ENCODE assay signal across 8 cellular contexts in the genomic region with DNA sequence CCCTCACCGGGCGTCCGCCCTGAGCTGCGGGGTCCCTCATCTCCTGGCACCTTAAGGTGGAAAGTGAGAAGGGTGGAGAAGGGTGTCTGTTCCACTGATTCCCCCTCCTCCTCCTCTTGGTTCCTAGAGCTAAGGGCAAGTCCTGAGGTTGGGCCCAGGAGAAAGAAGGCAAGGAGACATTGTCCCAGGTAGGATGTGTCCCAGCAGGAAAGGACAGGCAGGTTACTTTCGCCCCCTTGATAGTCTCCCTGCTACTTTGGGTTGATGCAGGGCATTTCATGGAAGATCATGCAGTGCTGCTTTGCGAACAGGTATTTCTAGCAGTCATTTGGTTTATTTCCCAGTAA. TPM values are rescaled to one million over a fixed set of nuclear protein-coding genes. Genes with fewer than 3 reads are reported as not detected.
DNase-seq lines count a peak whose midpoint lies in the region; ATAC-seq and TF ChIP-seq lines count a peak whose summit lies in the region.

No MANE protein-coding gene starts in this region.

- ATAC-seq in left colon (peak; percentile 45), HG02642 (IDR thresholded peaks at IDR 0.05; ENCODE audit: poor library complexity, unreplicated experiment) (no peak), HG02840 (IDR thresholded peaks at IDR 0.05; ENCODE audit: low FRiP score, unreplicated experiment) (no peak)
- ATAC-seq in activated CD8-positive, alpha-beta T cell treated with anti-CD3 and anti-CD28 coated beads for 36 hours, result no peak

- no peak overlapping the region for H3K27ac ChIP-seq in brain microvascular endothelial cell
- peak overlapping the region; percentile 97 for H3K27ac ChIP-seq in subcutaneous abdominal adipose tissue (ENCODE audit: low read depth, low read length)

- H3K4me1 Mint-ChIP-seq in activated CD8-positive, alpha-beta T cell treated with anti-CD3 and anti-CD28 coated beads for 36 hours (ENCODE audit: low read depth), result peaks cover 4% of the 10 kb centered on the region

- DNase-seq in HPDE6-E6E7 (ENCODE audit: extremely low spot score), result peak; percentile 13
- DNase-seq in brain microvascular endothelial cell, result no peak
- DNase-seq in left colon, result no peak
- no peak for DNase-seq in activated CD8-positive, alpha-beta T cell treated with anti-CD3 and anti-CD28 coated beads for 36 hours
- DNase-seq in NCI-H1417 treated with DMSO at 0.1 percent for 48 hours (lab: John Stamatoyannopoulos, UW), result no peak

- H3K4me3 Mint-ChIP-seq in activated CD8-positive, alpha-beta T cell treated with anti-CD3 and anti-CD28 coated beads for 36 hours, result no peak overlapping the region

- H3K36me3 Mint-ChIP-seq in activated CD8-positive, alpha-beta T cell treated with anti-CD3 and anti-CD28 coated beads for 36 hours (ENCODE audit: low read depth), result no peaks in the 10 kb centered on the region

- POLR2A ChIA-PET in activated CD8-positive, alpha-beta T cell treated with anti-CD3 and anti-CD28 coated beads for 36 hours (lab: Charles Lee), result interaction anchor here (1.2 kb wide), 1 partner anchor 33 kb away, joined by 3 read pairs; no protein-coding TSS in a partner anchor

- H3K27me3 ChIP-seq in brain microvascular endothelial cell (replicated peaks) (no peaks in the 10 kb centered on the region), subcutaneous abdominal adipose tissue (ENCODE audit: control insufficient read depth in 5 of 5, insufficient read depth in 4 of 5, low read length in 5 of 5) (peaks cover 0 to 5% (median 0%) of the 10 kb centered on the region in 5 donors)

- in situ Hi-C loops in brain microvascular endothelial cell (cut with HindIII; ENCODE audit: low pct_ligation_motif_present, low sequenced_read_pairs), result no loop called here

- H3K36me3 ChIP-seq in brain microvascular endothelial cell (replicated peaks) (no peaks in the 10 kb centered on the region), subcutaneous abdominal adipose tissue (ENCODE audit: control insufficient read depth in 5 of 5, insufficient read depth in 5 of 5, low read length in 5 of 5) (no peaks in the 10 kb centered on the region)

- no peak for TF ChIP-seq CTCF in brain microvascular endothelial cell (IDR thresholded peaks at IDR 0.05; ENCODE audit: low read depth, low read length, missing control alignments)
- no peak for TF ChIP-seq CTCF in activated CD8-positive, alpha-beta T cell treated with anti-CD3 and anti-CD28 coated beads for 36 hours (IDR thresholded peaks at IDR 0.05)

- CTCF ChIA-PET in activated CD8-positive, alpha-beta T cell treated with anti-CD3 and anti-CD28 coated beads for 36 hours (lab: Charles Lee), result interaction anchor here (0.9 to 2.1 kb wide), 11 partner anchors 12 to 306 kb away, joined by 3 to 8 read pairs (median 5); a partner anchor contains a TSS

- H3K27ac Mint-ChIP-seq in activated CD8-positive, alpha-beta T cell treated with anti-CD3 and anti-CD28 coated beads for 36 hours, result no peak overlapping the region

- H3K4me1 ChIP-seq in subcutaneous abdominal adipose tissue (ENCODE audit: control insufficient read depth in 5 of 5, insufficient read depth in 5 of 5, low read length in 5 of 5), result peaks cover 0 to 39% (median 22%) of the 10 kb centered on the region in 5 donors

- H3K9me3 ChIP-seq in subcutaneous abdominal adipose tissue (ENCODE audit: control insufficient read depth in 5 of 5, low read length in 5 of 5), result no peaks in the 10 kb centered on the region

- H3K27me3 Mint-ChIP-seq in activated CD8-positive, alpha-beta T cell treated with anti-CD3 and anti-CD28 coated beads for 36 hours, result peaks cover 31% of the 10 kb centered on the region

- no peaks in the 10 kb centered on the region for H3K9me3 Mint-ChIP-seq in activated CD8-positive, alpha-beta T cell treated with anti-CD3 and anti-CD28 coated beads for 36 hours

- peak overlapping the region; percentile 5 to 91 (median 71) for H3K9ac ChIP-seq in subcutaneous abdominal adipose tissue (ENCODE audit: low read length in 5 of 5)

- intact Hi-C loops in left colon (cut with DNase I, micrococcal nuclease), result loop anchor here in 1 of 2 donors (5.0 kb wide), 1 partner anchor 215 kb away; no protein-coding TSS in a partner anchor
- intact Hi-C loops in activated CD8-positive, alpha-beta T cell treated with anti-CD3 and anti-CD28 coated beads for 36 hours (cut with micrococcal nuclease), result no loop called here

- H3K4me3 ChIP-seq in brain microvascular endothelial cell (ENCODE audit: low read depth, low read length) (peak overlapping the region; percentile 63), subcutaneous abdominal adipose tissue (ENCODE audit: low read depth in 1 of 5, low read length in 5 of 5) (peak overlapping the region; percentile 61 to 91 (median 76))

RNA-seq across cellular contexts. Expression of a gene that starts 0.6 kb away (rescaled TPM):
- 10 to 100 TPM; 16.2 to 25.2 TPM for total RNA-seq in left colon
- total RNA-seq in activated CD8-positive, alpha-beta T cell treated with anti-CD3 and anti-CD28 coated beads for 36 hours, result not detected

RNA-seq across cellular contexts. Expression of a gene that starts 32.9 kb away (rescaled TPM):
- total RNA-seq in left colon, result 1 to 10 TPM; 3.5 to 5.9 TPM
- under 1 TPM; 0.07 to 0.69 TPM for total RNA-seq in activated CD8-positive, alpha-beta T cell treated with anti-CD3 and anti-CD28 coated beads for 36 hours

RNA-seq across cellular contexts. Expression of a gene that starts 57.9 kb away (rescaled TPM):
- total RNA-seq in left colon, result 10 to 100 TPM; 16.8 to 29.1 TPM
- total RNA-seq in activated CD8-positive, alpha-beta T cell treated with anti-CD3 and anti-CD28 coated beads for 36 hours, result under 1 TPM; 0.27 to 0.51 TPM

Comparison
In these comparisons a context has a peak if more than half of its experiments do, and no peak if none do; other contexts are left out.
1. RNA of a gene that starts 0.6 kb away (total RNA-seq): 16.2 to 25.2 TPM in left colon; not detected in activated CD8-positive, alpha-beta T cell treated with anti-CD3 and anti-CD28 coated beads for 36 hours; every median in the first group is over 10 times any median in the second.
2. RNA of a gene that starts 57.9 kb away (total RNA-seq): 16.8 to 29.1 TPM in left colon; 0.27 to 0.51 TPM in activated CD8-positive, alpha-beta T cell treated with anti-CD3 and anti-CD28 coated beads for 36 hours; every median in the first group is over 10 times any median in the second.